Comparison of ENCODE assay signal across 24 cellular contexts in the genomic region with DNA sequence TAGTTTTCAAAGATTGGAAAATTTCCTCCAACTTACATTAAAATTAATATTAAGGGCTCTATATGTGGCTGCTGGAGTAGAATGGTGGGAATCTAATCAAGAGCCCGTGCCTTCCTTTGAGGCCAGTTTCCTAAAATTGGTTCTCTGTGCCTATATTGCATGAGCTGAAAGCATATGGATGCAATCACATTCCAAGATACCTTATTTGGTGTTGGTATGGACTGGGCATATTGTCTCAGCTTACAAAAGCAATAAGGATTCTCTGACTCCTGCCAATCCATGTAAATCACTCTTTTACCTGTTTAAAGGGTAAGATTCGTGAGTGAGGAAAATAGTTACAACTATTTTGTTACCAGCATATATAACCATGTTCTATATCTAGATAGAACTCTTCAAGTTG.
"Had no signal": no experiment of that assay in that cellular context is flagged by ENCODE, and none has a peak within 500 bp of the region (broad histone marks: within the 10 kb centered on the region; RNA-seq: fewer than 3 reads in every experiment).

No MANE protein-coding gene starts in this region.

- DNase-seq: activated CD4-positive, alpha-beta T cell treated with anti-CD3 and anti-CD28 coated beads, Interleukin-2, amount 10 ng/mL, durations not matched to agents 7 days and 5 days; activated CD4-positive, CD25-positive, alpha-beta regulatory T cell treated with anti-CD3 and anti-CD28 coated beads, Interleukin-2, amount 50 U/mL, for 72 hours; activated CD8-positive, alpha-beta T cell treated with anti-CD3 and anti-CD28 coated beads, Interleukin-2, amount 10 ng/mL, durations not matched to agents 7 days and 5 days; adrenal gland; immature natural killer cell; lower lobe of right lung; naive thymus-derived CD4-positive, alpha-beta T cell; occipital lobe; retina; sigmoid colon; spleen; stimulated activated CD4-positive, alpha-beta T cell treated with anti-CD3 and anti-CD28 coated beads, Interleukin-4, amount 100 ng/mL, for 24 hours; stimulated activated naive CD8-positive, alpha-beta T cell treated with anti-CD3 and anti-CD28 coated beads, Interleukin-15, Interleukin-2, amounts not matched to agents 100 U/mL and 50 U/mL, for 24 hours; T-helper 1 cell; upper lobe of left lung; WERI-Rb-1 had no signal

- H3K27me3 ChIP-seq: adrenal gland, ascending aorta, breast epithelium, sigmoid colon, upper lobe of left lung had no signal

- H3K4me1 Mint-ChIP-seq: activated CD4-positive, alpha-beta T cell treated with anti-CD3 and anti-CD28 coated beads, Interleukin-2, amount 10 ng/mL, durations not matched to agents 7 days and 5 days; immature natural killer cell had no signal

- H3K9me3 Mint-ChIP-seq: activated CD4-positive, alpha-beta T cell treated with anti-CD3 and anti-CD28 coated beads, Interleukin-2, amount 10 ng/mL, durations not matched to agents 7 days and 5 days; activated T-helper 1 cell treated with anti-CD3 and anti-CD28 coated beads, Interleukin-12 subunit alpha, Interleukin-12 subunit beta, Interleukin-2, Interleukin-4 antibody, amounts not matched to agents 30 ng/mL and 10 ng/mL and 1 ng/mL, durations not matched to agents 14 hours and 24 hours and 36 hours had no signal

- H3K9me3 ChIP-seq: adrenal gland, ascending aorta, breast epithelium, lower lobe of right lung, sigmoid colon, spleen, upper lobe of left lung had no signal

- H3K4me3 Mint-ChIP-seq: activated CD4-positive, alpha-beta T cell treated with anti-CD3 and anti-CD28 coated beads, Interleukin-2, amount 10 ng/mL, durations not matched to agents 7 days and 5 days; activated CD8-positive, alpha-beta T cell treated with anti-CD3 and anti-CD28 coated beads, Interleukin-2, amount 10 ng/mL, durations not matched to agents 7 days and 5 days; activated T-helper 1 cell treated with anti-CD3 and anti-CD28 coated beads, Interleukin-12 subunit alpha, Interleukin-12 subunit beta, Interleukin-2, Interleukin-4 antibody, amounts not matched to agents 30 ng/mL and 10 ng/mL and 1 ng/mL, durations not matched to agents 14 hours and 24 hours and 36 hours; immature natural killer cell; naive thymus-derived CD4-positive, alpha-beta T cell; neural crest cell had no signal

- H3K36me3 ChIP-seq: adrenal gland, ascending aorta, breast epithelium, lower lobe of right lung, sigmoid colon, spleen, upper lobe of left lung, WERI-Rb-1 had no signal

- H3K36me3 Mint-ChIP-seq: activated naive CD4-positive, alpha-beta T cell treated with anti-CD3 and anti-CD28 coated beads, Interleukin-2, amount 50 U/mL, for 72 hours had no signal

- H3K27ac Mint-ChIP-seq: activated CD4-positive, alpha-beta T cell treated with anti-CD3 and anti-CD28 coated beads, Interleukin-2, amount 10 ng/mL, durations not matched to agents 7 days and 5 days; activated CD8-positive, alpha-beta T cell treated with anti-CD3 and anti-CD28 coated beads, Interleukin-2, amount 10 ng/mL, durations not matched to agents 7 days and 5 days; activated naive CD4-positive, alpha-beta T cell treated with anti-CD3 and anti-CD28 coated beads, Interleukin-2, amount 50 U/mL, for 72 hours; activated T-helper 1 cell treated with anti-CD3 and anti-CD28 coated beads, Interleukin-12 subunit alpha, Interleukin-12 subunit beta, Interleukin-2, Interleukin-4 antibody, amounts not matched to agents 30 ng/mL and 10 ng/mL and 1 ng/mL, durations not matched to agents 14 hours and 24 hours and 36 hours; immature natural killer cell; naive thymus-derived CD4-positive, alpha-beta T cell had no signal

- H3K4me1 ChIP-seq: adrenal gland, ascending aorta, breast epithelium, lower lobe of right lung, upper lobe of left lung had no signal

- ATAC-seq: activated CD8-positive, alpha-beta T cell treated with anti-CD3 and anti-CD28 coated beads, Interleukin-2, amount 10 ng/mL, durations not matched to agents 7 days and 5 days; activated naive CD4-positive, alpha-beta T cell treated with anti-CD3 and anti-CD28 coated beads, Interleukin-2, amount 50 U/mL, for 72 hours; left lobe of liver; lower lobe of right lung; naive thymus-derived CD4-positive, alpha-beta T cell; stimulated activated naive CD8-positive, alpha-beta T cell treated with anti-CD3 and anti-CD28 coated beads, Interleukin-15, Interleukin-2, amounts not matched to agents 100 U/mL and 50 U/mL, for 24 hours had no signal

- H3K27ac ChIP-seq: adrenal gland, ascending aorta, breast epithelium, coronary artery, epithelial cell of prostate, lower lobe of right lung, sigmoid colon, spleen, upper lobe of left lung, WERI-Rb-1 had no signal

- H3K4me3 ChIP-seq: adrenal gland, ascending aorta, breast epithelium, coronary artery, lower lobe of right lung, sigmoid colon, spleen, upper lobe of left lung had no signal
